ENCODE assay signal across 1 cellular context in genomic region chr7:32941996-32942782, GRCh38.
TF ChIP-seq lines count a peak whose summit lies in the region.

No MANE protein-coding gene starts in this region.

TF ChIP-seq in K562, 482 proteins besides CTCF, POLR2A, EP300 and RAD21 (continued from another document and continues in another):
- TF ChIP-seq ZNF512 (tag; IDR thresholded peaks at IDR 0.05) (no peak), KLF16 (IDR thresholded peaks at IDR 0.05) (no peak), TCF15 (CRISPR knock-in tag; IDR thresholded peaks at IDR 0.05) (no peak), CTCFL (IDR thresholded peaks at IDR 0.05; ENCODE audit: borderline replicate concordance, insufficient read depth, low read depth, low read length, poor library complexity, severe bottlenecking) (no peak), ATF6 (CRISPR knock-in tag; IDR thresholded peaks at IDR 0.05) (no peak), ZNF511 (CRISPR knock-in tag; IDR thresholded peaks at IDR 0.05) (0 out of 2 replicates have a peak, but pooled peaks have one; percentile 5), BRD9 (IDR thresholded peaks at IDR 0.05; ENCODE audit: low read depth, partially characterized antibody) (no peak), TEAD4 (IDR thresholded peaks at IDR 0.05; ENCODE audit: low read length) (peak; percentile 27; the same call in 1 of the 2 replicates), TEAD4 (CRISPR knock-in tag; IDR thresholded peaks at IDR 0.05; ENCODE audit: borderline replicate concordance) (no peak), SMC3 (conservative IDR thresholded peaks at IDR 0.05; ENCODE audit: insufficient read depth, low read depth, low read length) (0 out of 2 replicates have a peak, but pooled peaks have one; percentile 3), THRA (IDR thresholded peaks at IDR 0.05) (no peak), NFRKB (IDR thresholded peaks at IDR 0.05; ENCODE audit: low read depth) (0 out of 2 replicates have a peak, but pooled peaks have one; percentile 61), E2F4 (CRISPR knock-in tag; IDR thresholded peaks at IDR 0.05; ENCODE audit: low read depth) (no peak), STAG1 (CRISPR knock-in tag; IDR thresholded peaks at IDR 0.05; ENCODE audit: borderline replicate concordance) (no peak), YBX1 (IDR thresholded peaks at IDR 0.05) (no peak), PHF21A (IDR thresholded peaks at IDR 0.05; ENCODE audit: borderline replicate concordance, low read depth) (no peak), RCOR1 (IDR thresholded peaks at IDR 0.05; ENCODE audit: borderline replicate concordance in 1 of 2, low read depth in 2 of 2, low read length in 2 of 2) (peak in 1 of 2 experiments; percentile 7; a peak in 1 of 4 replicates), TSC22D4 (tag; IDR thresholded peaks at IDR 0.05) (no peak), EP400 (IDR thresholded peaks at IDR 0.05) (peak; percentile 64), ZNF583 (CRISPR knock-in tag; IDR thresholded peaks at IDR 0.05) (no peak), ZEB2 (IDR thresholded peaks at IDR 0.05) (no peak), ZBTB40 (IDR thresholded peaks at IDR 0.05) (0 out of 2 replicates have a peak, but pooled peaks have one; percentile 30), ZBTB40 (CRISPR knock-in tag; IDR thresholded peaks at IDR 0.05) (no peak), KDM5B (IDR thresholded peaks at IDR 0.05; ENCODE audit: insufficient replicate concordance, low read depth, low read length) (peak; percentile 57)
